Comparison of ENCODE assay signal across 1 cellular context in the genomic region with DNA sequence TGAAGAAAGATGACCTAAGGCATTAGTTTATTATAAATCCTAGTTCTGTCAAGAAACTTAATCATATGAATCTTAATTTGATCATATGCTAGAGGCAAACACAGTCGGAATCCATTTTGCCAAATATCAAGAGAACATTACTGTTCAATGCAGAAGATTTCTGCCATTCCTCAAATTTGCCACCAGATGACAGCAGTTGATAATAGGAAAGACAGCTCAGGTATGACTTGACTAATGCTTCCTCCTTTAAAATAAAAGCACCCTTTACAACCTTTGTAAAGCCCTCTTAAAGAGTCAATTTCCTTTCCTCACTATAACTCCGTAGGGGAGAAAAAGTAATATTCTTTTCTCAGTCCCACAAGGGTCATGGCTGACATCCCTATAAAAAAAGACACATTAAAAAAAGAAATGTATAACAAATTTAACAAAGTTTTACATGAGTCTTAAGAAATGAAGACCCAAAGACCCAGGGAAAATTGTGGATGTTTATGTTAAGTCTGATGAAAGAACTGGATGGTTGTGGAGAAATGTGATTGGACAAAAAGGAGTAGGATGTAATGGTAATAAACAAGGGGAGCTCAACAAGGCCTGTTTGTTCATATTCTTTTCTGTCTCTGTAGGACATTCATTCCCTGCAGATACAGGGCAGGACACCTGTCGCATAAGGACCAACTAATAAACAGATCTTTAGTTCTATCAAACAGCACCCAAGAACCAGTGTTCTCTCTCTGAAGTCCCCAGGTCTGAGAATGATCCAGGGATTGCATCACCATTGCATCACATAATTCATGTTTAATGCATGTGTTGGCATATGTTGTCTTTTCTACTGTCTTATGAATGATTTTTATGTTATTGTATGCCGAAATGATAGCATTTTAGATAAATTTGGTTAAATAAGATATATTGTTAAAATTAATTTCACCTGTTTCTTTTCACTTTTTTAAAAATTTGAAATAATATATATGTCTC.
A peak's percentile ranks its signal among the peaks of the same experiment; 100 is the strongest.
TF ChIP-seq lines count a peak whose summit lies in the region.

No MANE protein-coding gene starts in this region.

TF ChIP-seq in K562, 482 proteins besides CTCF, POLR2A, EP300 and RAD21 (continued from another document):
- TF ChIP-seq JUND (IDR thresholded peaks at IDR 0.05; ENCODE audit: borderline replicate concordance, low read depth, low read length) (0 out of 2 replicates have a peak, but pooled peaks have one; percentile 4), JUND (tag; IDR thresholded peaks at IDR 0.05; ENCODE audit: borderline replicate concordance, low read depth, low read length) (no peak), SMAD3 (CRISPR knock-in tag; conservative IDR thresholded peaks at IDR 0.05) (no peak), BDP1 (IDR thresholded peaks at IDR 0.05; ENCODE audit: insufficient read depth, insufficient read length) (no peak), PHTF2 (CRISPR knock-in tag; IDR thresholded peaks at IDR 0.05) (no peak), CEBPB (tag; IDR thresholded peaks at IDR 0.05) (peak; percentile 32; the same call in 1 of the 2 replicates), NFE2L1 (tag; IDR thresholded peaks at IDR 0.05; ENCODE audit: borderline replicate concordance, low read depth) (no peak), E2F3 (CRISPR knock-in tag; IDR thresholded peaks at IDR 0.05) (no peak), MYNN (IDR thresholded peaks at IDR 0.05) (peak; percentile 96), MYNN (CRISPR knock-in tag; IDR thresholded peaks at IDR 0.05) (no peak), ASH1L (IDR thresholded peaks at IDR 0.05; ENCODE audit: borderline replicate concordance, low read depth, partially characterized antibody) (no peak), POLR2H (tag; IDR thresholded peaks at IDR 0.05; ENCODE audit: low read depth) (peak; percentile 51; the same call in 1 of the 2 replicates), NFE2 (IDR thresholded peaks at IDR 0.05; ENCODE audit: low read depth) (peak; percentile 81), HMG20B (CRISPR knock-in tag; IDR thresholded peaks at IDR 0.05) (no peak), ZNF133 (CRISPR knock-in tag; IDR thresholded peaks at IDR 0.05) (no peak), ZBTB8A (IDR thresholded peaks at IDR 0.05; ENCODE audit: partially characterized antibody) (no peak), HNRNPL (IDR thresholded peaks at IDR 0.05; ENCODE audit: low read depth, low read length) (no peak), BRD9 (IDR thresholded peaks at IDR 0.05; ENCODE audit: low read depth, partially characterized antibody) (no peak)
- TF ChIP-seq, protein P1, sequence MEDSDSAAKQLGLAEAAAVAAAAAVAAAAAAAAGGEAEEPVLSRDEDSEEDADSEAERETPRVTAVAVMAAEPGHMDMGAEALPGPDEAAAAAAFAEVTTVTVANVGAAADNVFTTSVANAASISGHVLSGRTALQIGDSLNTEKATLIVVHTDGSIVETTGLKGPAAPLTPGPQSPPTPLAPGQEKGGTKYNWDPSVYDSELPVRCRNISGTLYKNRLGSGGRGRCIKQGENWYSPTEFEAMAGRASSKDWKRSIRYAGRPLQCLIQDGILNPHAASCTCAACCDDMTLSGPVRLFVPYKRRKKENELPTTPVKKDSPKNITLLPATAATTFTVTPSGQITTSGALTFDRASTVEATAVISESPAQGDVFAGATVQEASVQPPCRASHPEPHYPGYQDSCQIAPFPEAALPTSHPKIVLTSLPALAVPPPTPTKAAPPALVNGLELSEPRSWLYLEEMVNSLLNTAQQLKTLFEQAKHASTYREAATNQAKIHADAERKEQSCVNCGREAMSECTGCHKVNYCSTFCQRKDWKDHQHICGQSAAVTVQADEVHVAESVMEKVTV (CRISPR knock-in tag; IDR thresholded peaks at IDR 0.05) = peak; percentile 58
- TF ChIP-seq, protein P2, sequence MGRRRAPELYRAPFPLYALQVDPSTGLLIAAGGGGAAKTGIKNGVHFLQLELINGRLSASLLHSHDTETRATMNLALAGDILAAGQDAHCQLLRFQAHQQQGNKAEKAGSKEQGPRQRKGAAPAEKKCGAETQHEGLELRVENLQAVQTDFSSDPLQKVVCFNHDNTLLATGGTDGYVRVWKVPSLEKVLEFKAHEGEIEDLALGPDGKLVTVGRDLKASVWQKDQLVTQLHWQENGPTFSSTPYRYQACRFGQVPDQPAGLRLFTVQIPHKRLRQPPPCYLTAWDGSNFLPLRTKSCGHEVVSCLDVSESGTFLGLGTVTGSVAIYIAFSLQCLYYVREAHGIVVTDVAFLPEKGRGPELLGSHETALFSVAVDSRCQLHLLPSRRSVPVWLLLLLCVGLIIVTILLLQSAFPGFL (CRISPR knock-in tag; IDR thresholded peaks at IDR 0.05) = no peak
- TF ChIP-seq, protein P3, sequence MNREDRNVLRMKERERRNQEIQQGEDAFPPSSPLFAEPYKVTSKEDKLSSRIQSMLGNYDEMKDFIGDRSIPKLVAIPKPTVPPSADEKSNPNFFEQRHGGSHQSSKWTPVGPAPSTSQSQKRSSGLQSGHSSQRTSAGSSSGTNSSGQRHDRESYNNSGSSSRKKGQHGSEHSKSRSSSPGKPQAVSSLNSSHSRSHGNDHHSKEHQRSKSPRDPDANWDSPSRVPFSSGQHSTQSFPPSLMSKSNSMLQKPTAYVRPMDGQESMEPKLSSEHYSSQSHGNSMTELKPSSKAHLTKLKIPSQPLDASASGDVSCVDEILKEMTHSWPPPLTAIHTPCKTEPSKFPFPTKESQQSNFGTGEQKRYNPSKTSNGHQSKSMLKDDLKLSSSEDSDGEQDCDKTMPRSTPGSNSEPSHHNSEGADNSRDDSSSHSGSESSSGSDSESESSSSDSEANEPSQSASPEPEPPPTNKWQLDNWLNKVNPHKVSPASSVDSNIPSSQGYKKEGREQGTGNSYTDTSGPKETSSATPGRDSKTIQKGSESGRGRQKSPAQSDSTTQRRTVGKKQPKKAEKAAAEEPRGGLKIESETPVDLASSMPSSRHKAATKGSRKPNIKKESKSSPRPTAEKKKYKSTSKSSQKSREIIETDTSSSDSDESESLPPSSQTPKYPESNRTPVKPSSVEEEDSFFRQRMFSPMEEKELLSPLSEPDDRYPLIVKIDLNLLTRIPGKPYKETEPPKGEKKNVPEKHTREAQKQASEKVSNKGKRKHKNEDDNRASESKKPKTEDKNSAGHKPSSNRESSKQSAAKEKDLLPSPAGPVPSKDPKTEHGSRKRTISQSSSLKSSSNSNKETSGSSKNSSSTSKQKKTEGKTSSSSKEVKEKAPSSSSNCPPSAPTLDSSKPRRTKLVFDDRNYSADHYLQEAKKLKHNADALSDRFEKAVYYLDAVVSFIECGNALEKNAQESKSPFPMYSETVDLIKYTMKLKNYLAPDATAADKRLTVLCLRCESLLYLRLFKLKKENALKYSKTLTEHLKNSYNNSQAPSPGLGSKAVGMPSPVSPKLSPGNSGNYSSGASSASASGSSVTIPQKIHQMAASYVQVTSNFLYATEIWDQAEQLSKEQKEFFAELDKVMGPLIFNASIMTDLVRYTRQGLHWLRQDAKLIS (CRISPR knock-in tag; IDR thresholded peaks at IDR 0.05) = no peak
- TF ChIP-seq, protein P4, sequence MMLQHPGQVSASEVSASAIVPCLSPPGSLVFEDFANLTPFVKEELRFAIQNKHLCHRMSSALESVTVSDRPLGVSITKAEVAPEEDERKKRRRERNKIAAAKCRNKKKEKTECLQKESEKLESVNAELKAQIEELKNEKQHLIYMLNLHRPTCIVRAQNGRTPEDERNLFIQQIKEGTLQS (IDR thresholded peaks at IDR 0.05) = peak; percentile 81
- TF ChIP-seq, protein P4 (CRISPR knock-in tag; conservative IDR thresholded peaks at IDR 0.05) = no peak
- TF ChIP-seq, protein P5, sequence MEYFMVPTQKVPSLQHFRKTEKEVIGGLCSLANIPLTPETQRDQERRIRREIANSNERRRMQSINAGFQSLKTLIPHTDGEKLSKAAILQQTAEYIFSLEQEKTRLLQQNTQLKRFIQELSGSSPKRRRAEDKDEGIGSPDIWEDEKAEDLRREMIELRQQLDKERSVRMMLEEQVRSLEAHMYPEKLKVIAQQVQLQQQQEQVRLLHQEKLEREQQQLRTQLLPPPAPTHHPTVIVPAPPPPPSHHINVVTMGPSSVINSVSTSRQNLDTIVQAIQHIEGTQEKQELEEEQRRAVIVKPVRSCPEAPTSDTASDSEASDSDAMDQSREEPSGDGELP (CRISPR knock-in tag; IDR thresholded peaks at IDR 0.05; ENCODE audit: borderline replicate concordance) = no peak
- TF ChIP-seq, protein P6, sequence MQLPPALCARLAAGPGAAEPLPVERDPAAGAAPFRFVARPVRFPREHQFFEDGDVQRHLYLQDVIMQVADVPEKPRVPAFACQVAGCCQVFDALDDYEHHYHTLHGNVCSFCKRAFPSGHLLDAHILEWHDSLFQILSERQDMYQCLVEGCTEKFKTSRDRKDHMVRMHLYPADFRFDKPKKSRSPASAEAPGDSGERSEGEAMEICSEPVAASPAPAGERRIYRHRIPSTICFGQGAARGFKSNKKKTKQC (CRISPR knock-in tag; IDR thresholded peaks at IDR 0.05) = no peak
